Comparison of ENCODE assay signal across 17 cellular contexts in genomic region chr9:134688661-134689319, GRCh38. TPM values are rescaled to one million over a fixed set of nuclear protein-coding genes. Genes with fewer than 3 reads are reported as not detected.
DNase-seq lines count a peak whose midpoint lies in the region; ATAC-seq, FAIRE-seq and TF ChIP-seq lines count a peak whose summit lies in the region.
"Had no signal": no experiment of that assay in that cellular context is flagged by ENCODE, and none has a peak within 500 bp of the region (broad histone marks: within the 10 kb centered on the region; RNA-seq: fewer than 3 reads in every experiment).

No MANE protein-coding gene starts in this region.

- intact Hi-C loops in lower lobe of right lung (cut with DNase I) = no loop called here

- H3K36me3 Mint-ChIP-seq in astrocyte (ENCODE audit: low read depth, unreplicated experiment) = peaks cover 36% of the 10 kb centered on the region

- H3K4me1 ChIP-seq in astrocyte (ENCODE audit: insufficient read depth, low read length) (peaks cover 23% of the 10 kb centered on the region), lower lobe of right lung (no peaks in the 10 kb centered on the region), smooth muscle cell (ENCODE audit: low read depth) (peaks cover 4% of the 10 kb centered on the region)
- H3K4me1 ChIP-seq: SJCRH30 had no signal

- H3K4me3 Mint-ChIP-seq in astrocyte (ENCODE audit: unreplicated experiment) = no peak overlapping the region

- H3K27ac ChIP-seq in astrocyte (ENCODE audit: low read depth, low read length) (no peak overlapping the region), lower lobe of right lung (no peak overlapping the region), smooth muscle cell (ENCODE audit: low read depth) (peak overlapping the region; percentile 96)
- H3K27ac ChIP-seq: C4-2B, SJCRH30 had no signal

- H3K4me2 ChIP-seq in astrocyte (ENCODE audit: low read length) (no peak overlapping the region), smooth muscle cell (peak overlapping the region; percentile 67)

- H4K20me1 ChIP-seq in astrocyte (ENCODE audit: insufficient read depth, low read length) = peaks cover 100% of the 10 kb centered on the region
- peaks cover 100% of the 10 kb centered on the region for H4K20me1 ChIP-seq in smooth muscle cell (ENCODE audit: low read depth)

- no peak for FAIRE-seq in astrocyte (lab: Jason Lieb, UNC)
- FAIRE-seq: D721Med, GM12892, GM18507 had no signal

- H3K27me3 ChIP-seq in astrocyte (ENCODE audit: insufficient read depth, low read length) (no peaks in the 10 kb centered on the region), lower lobe of right lung (ENCODE audit: low read depth) (no peaks in the 10 kb centered on the region), smooth muscle cell (ENCODE audit: low read depth) (no peaks in the 10 kb centered on the region)
- H3K27me3 ChIP-seq: SJCRH30 had no signal

- peaks cover 82% of the 10 kb centered on the region for H3F3A ChIP-seq in smooth muscle cell (ENCODE audit: low read depth)

- no peak for ATAC-seq in lower lobe of right lung

- peak overlapping the region; percentile 20 for H3K9ac ChIP-seq in astrocyte (ENCODE audit: low read length)
- H3K9ac ChIP-seq in smooth muscle cell (ENCODE audit: low read depth) = no peak overlapping the region

- H3K36me3 ChIP-seq in astrocyte (ENCODE audit: insufficient read depth, low read length) (peaks cover 38% of the 10 kb centered on the region), lower lobe of right lung (no peaks in the 10 kb centered on the region), smooth muscle cell (ENCODE audit: low read depth) (peaks cover 18% of the 10 kb centered on the region)

- peak; percentile 48 for DNase-seq in NCI-H345 (lab: John Stamatoyannopoulos, UW)
- no peak for DNase-seq in astrocyte (ENCODE audit: low read depth)
- DNase-seq in lower lobe of right lung = peak; percentile 41
- DNase-seq in smooth muscle cell (lab: John Stamatoyannopoulos, UW; ENCODE audit: unreplicated experiment) = no peak
- no peak for DNase-seq in MV-4-11 (lab: John Stamatoyannopoulos, UW)
- no peak for DNase-seq in cerebellar nuclear complex (lab: John Stamatoyannopoulos, UW)
- DNase-seq in foreskin fibroblast = no peak
- DNase-seq: DMS79, NCI-H1105 treated with DMSO at 0.1 percent for 48 hours, NCI-H1694, NCI-H2081 treated with DMSO at 0.1 percent for 48 hours had no signal

- H3K9me3 ChIP-seq in astrocyte (ENCODE audit: insufficient read depth, low read depth, low read length) (peaks cover 6% of the 10 kb centered on the region), lower lobe of right lung (no peaks in the 10 kb centered on the region), smooth muscle cell (replicated peaks; ENCODE audit: low read depth) (no peaks in the 10 kb centered on the region)
- H3K9me3 ChIP-seq: SJCRH30 had no signal

- H3K79me2 ChIP-seq in astrocyte (ENCODE audit: insufficient read depth, low read length) (peaks cover 99% of the 10 kb centered on the region), smooth muscle cell (ENCODE audit: low read depth) (peaks cover 100% of the 10 kb centered on the region)

- H2AFZ ChIP-seq in astrocyte (ENCODE audit: low read depth, low read length) (no peak overlapping the region), smooth muscle cell (ENCODE audit: low read depth) (no peak overlapping the region)

- no peak overlapping the region for H3K4me3 ChIP-seq in astrocyte (ENCODE audit: insufficient read depth, low read depth, low read length)
- H3K4me3 ChIP-seq in lower lobe of right lung = no peak overlapping the region
- no peak overlapping the region for H3K4me3 ChIP-seq in smooth muscle cell
- H3K4me3 ChIP-seq in foreskin fibroblast (ENCODE audit: low read depth in 1 of 2, low read length in 2 of 2) = no peak overlapping the region
- H3K4me3 ChIP-seq: K562, SJCRH30 had no signal

- TF ChIP-seq CTCF in astrocyte (IDR thresholded peaks at IDR 0.05; ENCODE audit: insufficient read depth, low read depth, low read length) (no peak), lower lobe of right lung (IDR thresholded peaks at IDR 0.05) (no peak), smooth muscle cell (IDR thresholded peaks at IDR 0.05; ENCODE audit: borderline replicate concordance, insufficient read depth, poor library complexity, severe bottlenecking) (no peak), foreskin fibroblast (IDR thresholded peaks at IDR 0.05; ENCODE audit: low read depth, low read length) (no peak)

- peaks cover 3% of the 10 kb centered on the region for H3K9me3 Mint-ChIP-seq in astrocyte (ENCODE audit: unreplicated experiment)

- WGBS in smooth muscle cell (ENCODE audit: low lambda C conversion rate) = 91% methylated on average over 17 of the region's 17 CpGs

- H3K27me3 Mint-ChIP-seq in astrocyte (ENCODE audit: low read depth, unreplicated experiment) = no peaks in the 10 kb centered on the region

- no peak overlapping the region for H3K27ac Mint-ChIP-seq in astrocyte (ENCODE audit: unreplicated experiment)

- peaks cover 24% of the 10 kb centered on the region for H3K4me1 Mint-ChIP-seq in astrocyte (ENCODE audit: low read depth, unreplicated experiment)

RNA-seq across cellular contexts. Expression of gene COL5A1, which starts 47.2 kb away (rescaled TPM):
- 1,055 and 1,568 TPM in 2 replicates for total RNA-seq in astrocyte
- total RNA-seq in lower lobe of right lung = 29.0 TPM
- 1,084 and 1,167 TPM in 2 replicates for total RNA-seq in smooth muscle cell
- 1,100 and 1,443 TPM in 2 replicates for polyA plus RNA-seq in smooth muscle cell

Comparison
In these comparisons a context has a peak if more than half of its experiments do, and no peak if none do; other contexts are left out.
1. DNase-seq: peak in NCI-H345 (single experiment) and lower lobe of right lung (single experiment); none in astrocyte (single experiment), smooth muscle cell (single experiment), MV-4-11 (single experiment), cerebellar nuclear complex (0 of 2) and foreskin fibroblast (0 of 2).
2. RNA of gene COL5A1, which starts 47.2 kb away (total RNA-seq): 1,084 to 1,167 TPM in smooth muscle cell and 1,055 to 1,568 TPM in astrocyte; 29.0 TPM in lower lobe of right lung (single experiment); every median in the first group is over 10 times any median in the second.